Comparison of ENCODE assay signal across 24 cellular contexts in genomic region chr1:31733389-31734219, GRCh38. TPM values are rescaled to one million over a fixed set of nuclear protein-coding genes. Genes with fewer than 3 reads are reported as not detected.
DNase-seq lines count a peak whose midpoint lies in the region; ATAC-seq and TF ChIP-seq lines count a peak whose summit lies in the region.
"Had no signal": no experiment of that assay in that cellular context is flagged by ENCODE, and none has a peak within 500 bp of the region (broad histone marks: within the 10 kb centered on the region; RNA-seq: fewer than 3 reads in every experiment).

No MANE protein-coding gene starts in this region.

- no peaks in the 10 kb centered on the region for H4K20me1 ChIP-seq in osteoblast (ENCODE audit: insufficient read depth, low read length)

- ATAC-seq in WTC11, result no peak
- ATAC-seq in omental fat pad (ENCODE audit: low FRiP score), result no peak

- H3K4me3 Mint-ChIP-seq in WTC11, result no peak overlapping the region
- H3K4me3 Mint-ChIP-seq: activated CD4-positive, alpha-beta memory T cell treated with anti-CD3 and anti-CD28 coated beads, Interleukin-2, amount 10 ng/mL, durations not matched to agents 7 days and 5 days; central memory CD8-positive, alpha-beta T cell; IgD-negative memory B cell had no signal

- H3K27me3 Mint-ChIP-seq in WTC11 (ENCODE audit: low read depth), result no peaks in the 10 kb centered on the region
- H3K27me3 Mint-ChIP-seq: central memory CD8-positive, alpha-beta T cell; IgD-negative memory B cell had no signal

- H3K4me3 ChIP-seq in osteoblast (ENCODE audit: insufficient read depth, low read length), result no peak overlapping the region
- H3K4me3 ChIP-seq: MG63, ovary, right atrium auricular region, SK-N-MC had no signal

- H3K27ac Mint-ChIP-seq in WTC11, result peak overlapping the region; percentile 77
- H3K27ac Mint-ChIP-seq: activated CD4-positive, alpha-beta memory T cell treated with anti-CD3 and anti-CD28 coated beads, Interleukin-2, amount 10 ng/mL, durations not matched to agents 7 days and 5 days had no signal

- H3K79me2 ChIP-seq in osteoblast (ENCODE audit: insufficient read depth, low read length), result no peaks in the 10 kb centered on the region

- POLR2A ChIA-PET in WTC11 (lab: Charles Lee), result interaction anchor here (1.2 kb wide), 1 partner anchor 11 kb away, joined by 3 read pairs; no protein-coding TSS in a partner anchor

- DNase-seq in NCI-H1417 (lab: John Stamatoyannopoulos, UW) (peak in 2 of 3 experiments; percentile 49 to 77), NCI-H1417 treated with DMSO at 0.1 percent for 48 hours (lab: John Stamatoyannopoulos, UW) (no peak), NCI-H128 (lab: John Stamatoyannopoulos, UW; ENCODE audit: unreplicated experiment) (peak; percentile 10), WTC11 (ENCODE audit: low spot score) (no peak), osteoblast (ENCODE audit: insufficient read length, low spot score, missing footprints) (peak; percentile 79), hepatic stellate cell (ENCODE audit: low spot score) (no peak), AG08396 (ENCODE audit: low spot score) (no peak), omental fat pad (ENCODE audit: low spot score) (no peak)
- DNase-seq: activated CD4-positive, alpha-beta memory T cell treated with anti-CD3 and anti-CD28 coated beads, Interleukin-2, amount 10 ng/mL, durations not matched to agents 7 days and 5 days; activated naive CD4-positive, alpha-beta T cell; activated T-cell treated with anti-CD3 and anti-CD28 coated beads for 4 hours; AML-193; amniotic stem cell; Caco-2; effector memory CD4-positive, alpha-beta T cell; MG63; NCI-H2227 treated with DMSO at 0.1 percent for 48 hours; ovary; T-helper 9 cell had no signal

- CTCF ChIA-PET in WTC11 (lab: Charles Lee), result interaction anchor here (0.8 to 6.3 kb wide), 10 partner anchors 12 to 231 kb away, joined by 3 to 44 read pairs (median 5); partner anchors contain the start of gene COL16A1

- H2AFZ ChIP-seq in osteoblast (ENCODE audit: low read length), result no peak overlapping the region

- H3K36me3 Mint-ChIP-seq in WTC11, result no peaks in the 10 kb centered on the region

- H3K27me3 ChIP-seq in osteoblast (ENCODE audit: insufficient read depth, low read length), result no peaks in the 10 kb centered on the region
- H3K27me3 ChIP-seq: MG63, ovary, right atrium auricular region had no signal

- H3K4me1 Mint-ChIP-seq in WTC11, result no peaks in the 10 kb centered on the region
- H3K4me1 Mint-ChIP-seq: activated CD4-positive, alpha-beta memory T cell treated with anti-CD3 and anti-CD28 coated beads, Interleukin-2, amount 10 ng/mL, durations not matched to agents 7 days and 5 days; central memory CD8-positive, alpha-beta T cell had no signal

- TF ChIP-seq CTCF in WTC11 (IDR thresholded peaks at IDR 0.05) (no peak), osteoblast (IDR thresholded peaks at IDR 0.05; ENCODE audit: extremely low read depth, low read depth, low read length) (no peak), omental fat pad (IDR thresholded peaks at IDR 0.05) (no peak)

- peaks cover 4% of the 10 kb centered on the region for H3K36me3 ChIP-seq in osteoblast (ENCODE audit: insufficient read depth, low read length)
- H3K36me3 ChIP-seq: MG63, ovary, right atrium auricular region had no signal

- H3K9me3 ChIP-seq in osteoblast (ENCODE audit: low read depth, low read length), result no peaks in the 10 kb centered on the region
- H3K9me3 ChIP-seq: Caco-2, MG63, ovary, right atrium auricular region had no signal

- H3K4me1 ChIP-seq in osteoblast (ENCODE audit: insufficient read depth, low read length), result peaks cover 5% of the 10 kb centered on the region
- H3K4me1 ChIP-seq: Caco-2, right atrium auricular region had no signal

- H3K27ac ChIP-seq in osteoblast (ENCODE audit: low read depth, low read length), result no peak overlapping the region
- H3K27ac ChIP-seq: 22Rv1, ovary, right atrium auricular region, SK-N-MC had no signal

- no peak overlapping the region for H3K4me2 ChIP-seq in osteoblast (ENCODE audit: insufficient read depth, low read length)

- H3K9me3 Mint-ChIP-seq in WTC11, result no peaks in the 10 kb centered on the region
- H3K9me3 Mint-ChIP-seq: activated CD4-positive, alpha-beta memory T cell treated with anti-CD3 and anti-CD28 coated beads, Interleukin-2, amount 10 ng/mL, durations not matched to agents 7 days and 5 days; central memory CD8-positive, alpha-beta T cell; IgD-negative memory B cell had no signal

TF ChIP-seq in WTC11, 78 proteins besides CTCF, POLR2A, EP300 and RAD21 (continues in another document):
- no peak for TF ChIP-seq GRHL2 (CRISPR knock-in tag; IDR thresholded peaks at IDR 0.05; ENCODE audit: insufficient replicate concordance, severe bottlenecking)
- no peak for TF ChIP-seq CREM (CRISPR knock-in tag; IDR thresholded peaks at IDR 0.05)
- no peak for TF ChIP-seq KAT7 (CRISPR knock-in tag; IDR thresholded peaks at IDR 0.05; ENCODE audit: borderline replicate concordance)
- no peak for TF ChIP-seq MAX (CRISPR knock-in tag; IDR thresholded peaks at IDR 0.05)
- no peak for TF ChIP-seq ARID4B (CRISPR knock-in tag; IDR thresholded peaks at IDR 0.05; ENCODE audit: borderline replicate concordance)
- no peak for TF ChIP-seq ZBTB43 (CRISPR knock-in tag; IDR thresholded peaks at IDR 0.05)
- TF ChIP-seq USF1 (CRISPR knock-in tag; IDR thresholded peaks at IDR 0.05), result no peak

RNA-seq across cellular contexts. Expression of gene COL16A1, which starts 29.8 kb away (rescaled TPM):
- 8.8 to 11.0 TPM (median 9.6 TPM) in 3 replicates for total RNA-seq in WTC11 (2021)
- total RNA-seq in osteoblast, result 158 and 197 TPM in 2 replicates
- 10 to 100 TPM; 17.4 to 69.2 (median 21.7) TPM for total RNA-seq in omental fat pad
- total RNA-seq: activated CD4-positive, alpha-beta memory T cell treated with anti-CD3 and anti-CD28 coated beads, Interleukin-2, amount 10 ng/mL, durations not matched to agents 7 days and 5 days had no signal

RNA-seq across cellular contexts. Expression of gene ADGRB2, which starts 30.5 kb away (rescaled TPM):
- 29.6 to 39.3 TPM (median 30.1 TPM) in 3 replicates for total RNA-seq in WTC11 (2021)
- 5.8 and 7.4 TPM in 2 replicates for total RNA-seq in osteoblast
- total RNA-seq in omental fat pad, result 1 to 10 TPM in 3 of 4 donors, under 1 TPM in 1; 0.79 to 7.5 (median 3.3) TPM

Comparison
In these comparisons a context has a peak if more than half of its experiments do, and no peak if none do; other contexts are left out.
1. DNase-seq: peak in NCI-H1417 (2 of 3), NCI-H128 (single experiment) and osteoblast (single experiment); none in NCI-H1417 treated with DMSO at 0.1 percent for 48 hours (single experiment), WTC11 (single experiment), hepatic stellate cell (single experiment), AG08396 (single experiment) and omental fat pad (single experiment).